2 cellular contexts compared by ENCODE assay signal in genomic region chr5:98173334-98173733, GRCh38.
TF ChIP-seq lines count a peak whose summit lies in the region.

No MANE protein-coding gene starts in this region.

TF ChIP-seq in IMR-90, 13 proteins besides CTCF, POLR2A, EP300 and RAD21 (continued from another document):
- TF ChIP-seq USF2 (IDR thresholded peaks at IDR 0.05; ENCODE audit: low read depth, low read length) (no peak), MAZ (IDR thresholded peaks at IDR 0.05; ENCODE audit: borderline replicate concordance, low read depth, low read length) (no peak), RCOR1 (IDR thresholded peaks at IDR 0.05; ENCODE audit: insufficient replicate concordance, low read length) (no peak)

TF ChIP-seq in GM12878, 131 proteins besides CTCF, POLR2A, EP300 and RAD21 (continued from another document):
- TF ChIP-seq ZNF592 (IDR thresholded peaks at IDR 0.05) (no peak), KLF5 (IDR thresholded peaks at IDR 0.05; ENCODE audit: partially characterized antibody) (no peak), POLR2AphosphoS5 (IDR thresholded peaks at IDR 0.05; ENCODE audit: low read length) (no peak), TAF1 (IDR thresholded peaks at IDR 0.05; ENCODE audit: borderline replicate concordance, low read depth, low read length) (no peak), HDGF (IDR thresholded peaks at IDR 0.05) (no peak), ZBED1 (IDR thresholded peaks at IDR 0.05; ENCODE audit: borderline replicate concordance) (no peak), USF1 (IDR thresholded peaks at IDR 0.05; ENCODE audit: borderline replicate concordance, extremely low read length, insufficient read depth, low read depth, low read length) (no peak), ELK1 (IDR thresholded peaks at IDR 0.05; ENCODE audit: low read depth, low read length) (no peak), BCLAF1 (IDR thresholded peaks at IDR 0.05) (no peak), ESRRA (IDR thresholded peaks at IDR 0.05; ENCODE audit: low read length) (no peak), PAX5 (IDR thresholded peaks at IDR 0.05; ENCODE audit: borderline replicate concordance, low read depth, low read length) (no peak), MEF2A (IDR thresholded peaks at IDR 0.05; ENCODE audit: insufficient read depth, low read depth, low read length) (no peak), ZNF217 (IDR thresholded peaks at IDR 0.05) (no peak), IKZF1 (conservative IDR thresholded peaks at IDR 0.05) (no peak), RBBP5 (conservative IDR thresholded peaks at IDR 0.05) (no peak), CHD2 (IDR thresholded peaks at IDR 0.05; ENCODE audit: borderline replicate concordance, low read depth, low read length) (no peak), TBL1XR1 (IDR thresholded peaks at IDR 0.05; ENCODE audit: low read depth, low read length) (no peak)
TF ChIP-seq in GM12878: peak in this region for 0.
